Comparison of ENCODE assay signal across 1 cellular context in the genomic region with DNA sequence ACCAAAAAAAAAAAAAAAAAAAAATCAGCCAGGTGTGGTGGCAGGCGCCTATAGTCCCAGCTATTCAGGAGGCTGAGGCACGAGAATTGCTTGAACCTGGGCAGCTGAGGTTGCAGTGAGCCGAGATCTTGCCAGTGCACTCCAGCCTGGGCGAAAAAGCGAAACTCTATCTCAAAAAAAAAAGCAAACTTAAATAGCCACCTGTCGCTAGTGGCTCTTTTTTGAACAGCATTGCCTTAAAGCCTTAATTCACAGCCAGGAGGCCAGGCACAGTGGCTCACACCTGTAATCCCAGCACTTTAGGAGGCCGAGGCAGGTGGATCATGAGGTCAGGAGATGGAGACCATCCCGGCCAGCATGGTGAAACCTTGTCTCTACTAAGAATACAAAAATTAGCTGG. TPM values are rescaled to one million over a fixed set of nuclear protein-coding genes. Genes with fewer than 3 reads are reported as not detected.
"Had no signal": no experiment of that assay in that cellular context is flagged by ENCODE, and none has a peak within 500 bp of the region (broad histone marks: within the 10 kb centered on the region; RNA-seq: fewer than 3 reads in every experiment).

No MANE protein-coding gene starts in this region.

RNA-seq across cellular contexts. Expression of a gene that starts 5.1 kb away (rescaled TPM):
- total RNA-seq: HT1080 had no signal
